20 cellular contexts compared by ENCODE assay signal in the genomic region with DNA sequence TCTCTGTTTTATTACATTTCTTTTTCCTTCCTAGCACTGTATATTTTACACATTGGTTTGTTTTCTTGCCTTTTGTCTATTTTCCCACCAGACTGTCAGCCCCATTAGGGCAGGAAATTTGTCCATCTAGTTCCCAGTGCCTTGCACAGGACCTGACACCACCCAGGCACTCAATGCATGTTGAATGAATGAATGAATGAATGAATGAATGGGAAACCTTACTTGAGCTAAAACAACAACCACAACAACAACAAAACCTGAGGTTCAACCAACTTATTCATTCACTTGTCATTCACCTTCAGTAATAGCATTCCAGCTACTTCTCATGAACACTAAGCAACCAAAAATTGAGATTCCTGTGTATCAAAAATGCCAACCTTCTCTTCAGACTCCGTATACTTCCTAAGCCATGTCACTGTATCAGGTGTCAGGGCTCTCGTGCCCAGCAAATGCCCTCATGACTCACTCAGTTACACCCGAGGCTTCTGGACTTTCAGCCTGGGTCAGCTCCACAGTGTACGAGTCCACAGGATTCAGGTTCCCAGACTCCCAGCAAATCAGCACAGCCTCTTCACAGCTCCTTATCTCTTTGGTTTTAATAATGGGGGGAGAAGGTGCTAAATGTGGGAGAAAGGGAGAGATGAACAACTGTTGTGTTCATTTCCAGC. TPM values are rescaled to one million over a fixed set of nuclear protein-coding genes. Genes with fewer than 3 reads are reported as not detected.
DNase-seq lines count a peak whose midpoint lies in the region; ATAC-seq and TF ChIP-seq lines count a peak whose summit lies in the region.
"Had no signal": no experiment of that assay in that cellular context is flagged by ENCODE, and none has a peak within 500 bp of the region (broad histone marks: within the 10 kb centered on the region; RNA-seq: fewer than 3 reads in every experiment).

No MANE protein-coding gene starts in this region.

- H3K27ac ChIP-seq in GM23248 = no peak overlapping the region
- H3K27ac ChIP-seq in PC-3 (ENCODE audit: low read length) = no peak overlapping the region
- no peak overlapping the region for H3K27ac ChIP-seq in dorsolateral prefrontal cortex
- H3K27ac ChIP-seq: C4-2B had no signal

- no peak overlapping the region for H3K4me2 ChIP-seq in GM23248 (ENCODE audit: unreplicated experiment)
- no peak overlapping the region for H3K4me2 ChIP-seq in PC-3 (ENCODE audit: low read length)
- H3K4me2 ChIP-seq: GM23338 had no signal

- H3K9ac ChIP-seq in GM23248 (no peak overlapping the region), PC-3 (ENCODE audit: low read length) (no peak overlapping the region)

- H4K20me1 ChIP-seq in GM23248 (ENCODE audit: insufficient read depth) (no peaks in the 10 kb centered on the region), PC-3 (ENCODE audit: low read length) (no peaks in the 10 kb centered on the region)

- ATAC-seq in PC-3 (peak; percentile 90), esophagus mucosa (peak; percentile 58), HG03521 (IDR thresholded peaks at IDR 0.05; ENCODE audit: unreplicated experiment) (no peak)
- ATAC-seq: GM23338; natural killer cell treated with Interleukin-12 subunit alpha and Interleukin-12 subunit beta and Interleukin-15 and Interleukin-18, amount 100 ng/mL, for 72 hours had no signal

- peak; percentile 39 for DNase-seq in GM23248
- peak; percentile 45 for DNase-seq in PC-3
- DNase-seq in retinal pigment epithelial cell (ENCODE audit: low read depth) = peak; percentile 29
- no peak for DNase-seq in dorsolateral prefrontal cortex
- DNase-seq in AG08395 (ENCODE audit: low spot score) = no peak
- DNase-seq: activated CD4-positive, alpha-beta T cell treated with anti-CD3 and anti-CD28 coated beads for 4 hours; activated CD8-positive, alpha-beta memory T cell treated with anti-CD3 and anti-CD28 coated beads, Interleukin-2, amount 50 U/mL, for 48 hours; activated naive CD4-positive, alpha-beta T cell; DND-41; foreskin melanocyte; NCI-H2081; Right ventricle myocardium superior had no signal

- in situ Hi-C loops in GM23248 (cut with MboI) = no loop called here

- intact Hi-C loops in PC-3 (cut with micrococcal nuclease) (no loop called here), dorsolateral prefrontal cortex (cut with DNase I) (no loop called here)

- no TSS peak for BruUV-seq in PC-3 (replicated peaks; lab: Mats Ljungman, UMichigan)

- WGBS in GM23248 (ENCODE audit: low coverage in 1 of 2, low lambda C conversion rate in 2 of 2, missing lambda C conversion rate in 2 of 2), 2 experiments = 51 to 58% methylated on average over 4 of the region's 4 CpGs

- no peaks in the 10 kb centered on the region for H3K36me3 ChIP-seq in GM23248 (ENCODE audit: low read depth)
- H3K36me3 ChIP-seq in PC-3 (ENCODE audit: low read depth, low read length) = no peaks in the 10 kb centered on the region

- H3K9me2 ChIP-seq in GM23248 (ENCODE audit: insufficient read depth) (no peaks in the 10 kb centered on the region), PC-3 (replicated peaks; ENCODE audit: low read length) (no peaks in the 10 kb centered on the region)

- H3K9me3 ChIP-seq in GM23248 (ENCODE audit: low read depth) = no peaks in the 10 kb centered on the region
- no peaks in the 10 kb centered on the region for H3K9me3 ChIP-seq in PC-3 (ENCODE audit: low read length)

- no peak overlapping the region for H2AFZ ChIP-seq in GM23248
- no peak overlapping the region for H2AFZ ChIP-seq in PC-3 (ENCODE audit: low read length)
- H2AFZ ChIP-seq: GM23338 had no signal

- H3K27me3 ChIP-seq in GM23248 (replicated peaks; ENCODE audit: insufficient read depth) (no peaks in the 10 kb centered on the region), PC-3 (ENCODE audit: low read length) (no peaks in the 10 kb centered on the region), dorsolateral prefrontal cortex (no peaks in the 10 kb centered on the region)

- H3K4me1 ChIP-seq in GM23248 (ENCODE audit: insufficient read depth) (no peaks in the 10 kb centered on the region), PC-3 (ENCODE audit: insufficient read depth, low read length) (peaks cover 9% of the 10 kb centered on the region)

- POLR2A ChIA-PET in PC-3 (lab: Charles Lee; ENCODE audit: unreplicated experiment) = no interaction called here

- TF ChIP-seq CTCF in PC-3 (conservative IDR thresholded peaks at IDR 0.05; ENCODE audit: low read depth, low read length) = no peak
- no peak for TF ChIP-seq CTCF in retinal pigment epithelial cell (conservative IDR thresholded peaks at IDR 0.05; ENCODE audit: low read depth, low read length)
- no peak for TF ChIP-seq CTCF in dorsolateral prefrontal cortex (IDR thresholded peaks at IDR 0.05 in 54 of 56, conservative IDR thresholded peaks at IDR 0.05 in 2 of 56; ENCODE audit: low read depth in 1 of 56, partially characterized antibody in 56 of 56)

- CTCF ChIA-PET in PC-3 (lab: Charles Lee) = no interaction called here

- H3K4me3 ChIP-seq in GM23248 (no peak overlapping the region), PC-3 (ENCODE audit: low read length) (no peak overlapping the region), retinal pigment epithelial cell (ENCODE audit: low read length) (no peak overlapping the region), dorsolateral prefrontal cortex (no peak overlapping the region)
- H3K4me3 ChIP-seq: GM23338 had no signal

- H3F3A ChIP-seq in GM23248 (ENCODE audit: insufficient read depth) (no peaks in the 10 kb centered on the region), PC-3 (ENCODE audit: low read length, unreplicated experiment) (no peaks in the 10 kb centered on the region)

- H3K79me2 ChIP-seq in GM23248 (ENCODE audit: insufficient read depth) (no peaks in the 10 kb centered on the region), PC-3 (ENCODE audit: low read length) (no peaks in the 10 kb centered on the region)

RNA-seq across cellular contexts. Expression of a gene that starts 37.3 kb away (rescaled TPM):
- total RNA-seq in GM23248 (2014; rRNA removed; shearing (Covaris generic)) = not detected in 2 replicates
- 0.04 and 0.08 TPM in 2 replicates for polyA plus RNA-seq in GM23248 (2016; fragmentation: Nextera tagmentation; extraction: Ambion mirVana)
- total RNA-seq in PC-3 (2014; rRNA removed) = not detected in 2 replicates
- total RNA-seq in esophagus mucosa = not detected
- total RNA-seq in dorsolateral prefrontal cortex = under 1 TPM in 8 of 120 experiments, not detected in 112; 0.04 to 0.31 (median 0.13) TPM
- total RNA-seq: dermis microvascular lymphatic vessel endothelial cell; GM23338; lung microvascular endothelial cell; natural killer cell treated with Interleukin-12 subunit alpha and Interleukin-12 subunit beta and Interleukin-15 and Interleukin-18, amount 100 ng/mL, for 72 hours; temporal lobe had no signal

RNA-seq across cellular contexts. Expression of a gene that starts 40.9 kb away (rescaled TPM):
- total RNA-seq in GM23248 (2014; rRNA removed; shearing (Covaris generic)) = 2.3 and 3.0 TPM in 2 replicates
- polyA plus RNA-seq in GM23248 (2016; fragmentation: Nextera tagmentation; extraction: Ambion mirVana) = 3.4 and 3.6 TPM in 2 replicates
- 4.5 and 4.6 TPM in 2 replicates for total RNA-seq in PC-3 (2014; rRNA removed)
- 4.0 TPM for total RNA-seq in esophagus mucosa
- total RNA-seq in dorsolateral prefrontal cortex = 10 to 100 TPM in 89 of 120 experiments, 1 to 10 TPM in 31; 7.8 to 16.0 (median 11.1) TPM

RNA-seq across cellular contexts. Expression of a gene that starts 58.9 kb away (rescaled TPM):
- total RNA-seq in GM23248 (2014; rRNA removed; shearing (Covaris generic)) = 0.63 and 0.86 TPM in 2 replicates
- 0.89 and 2.0 TPM in 2 replicates for polyA plus RNA-seq in GM23248 (2016; fragmentation: Nextera tagmentation; extraction: Ambion mirVana)
- total RNA-seq in PC-3 (2014; rRNA removed) (0.47 TPM in 1 of 2 replicates, not detected in the other), esophagus mucosa (0.88 TPM), dorsolateral prefrontal cortex (100 to 1,000 TPM in 116 of 120 experiments, 10 to 100 TPM in 4; 55.6 to 298 (median 178) TPM)
- total RNA-seq: dermis microvascular lymphatic vessel endothelial cell, lung microvascular endothelial cell had no signal

Comparison
In these comparisons a context has a peak if more than half of its experiments do, and no peak if none do; other contexts are left out.
1. DNase-seq: peak in GM23248 (single experiment), PC-3 (single experiment) and retinal pigment epithelial cell (single experiment); none in dorsolateral prefrontal cortex (0 of 10) and AG08395 (single experiment).
2. RNA of a gene that starts 58.9 kb away (total RNA-seq): 55.6 to 298 TPM in dorsolateral prefrontal cortex; 0.88 TPM in esophagus mucosa (single experiment), 0.63 to 0.86 TPM in GM23248 and 0.47 TPM in PC-3; every median in the first group is over 10 times any median in the second.